1 cellular context compared by ENCODE assay signal in the genomic region with DNA sequence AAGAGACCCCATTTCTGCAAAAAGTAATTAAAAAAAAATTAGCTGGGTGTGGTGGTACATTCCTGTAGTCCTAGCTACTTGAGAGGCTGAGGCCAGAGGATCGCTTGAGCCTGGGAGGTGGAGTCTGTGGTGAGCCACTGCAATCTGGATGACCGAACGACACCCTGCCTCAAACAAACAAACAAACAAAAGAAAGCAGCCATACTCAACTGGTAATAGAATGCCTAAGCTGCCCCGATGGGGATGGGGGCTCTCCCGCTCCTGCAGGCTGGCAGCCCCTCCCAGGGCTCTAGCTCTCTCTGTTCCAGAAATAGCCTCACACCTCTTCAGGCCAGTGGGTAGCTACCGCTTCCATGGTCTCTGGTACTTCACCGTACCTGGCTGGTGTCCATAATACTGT.
TF ChIP-seq lines count a peak whose summit lies in the region.

No MANE protein-coding gene starts in this region.

TF ChIP-seq in HepG2, 621 proteins besides CTCF, POLR2A, EP300 and RAD21 (continued from another document):
- TF ChIP-seq, protein P1, sequence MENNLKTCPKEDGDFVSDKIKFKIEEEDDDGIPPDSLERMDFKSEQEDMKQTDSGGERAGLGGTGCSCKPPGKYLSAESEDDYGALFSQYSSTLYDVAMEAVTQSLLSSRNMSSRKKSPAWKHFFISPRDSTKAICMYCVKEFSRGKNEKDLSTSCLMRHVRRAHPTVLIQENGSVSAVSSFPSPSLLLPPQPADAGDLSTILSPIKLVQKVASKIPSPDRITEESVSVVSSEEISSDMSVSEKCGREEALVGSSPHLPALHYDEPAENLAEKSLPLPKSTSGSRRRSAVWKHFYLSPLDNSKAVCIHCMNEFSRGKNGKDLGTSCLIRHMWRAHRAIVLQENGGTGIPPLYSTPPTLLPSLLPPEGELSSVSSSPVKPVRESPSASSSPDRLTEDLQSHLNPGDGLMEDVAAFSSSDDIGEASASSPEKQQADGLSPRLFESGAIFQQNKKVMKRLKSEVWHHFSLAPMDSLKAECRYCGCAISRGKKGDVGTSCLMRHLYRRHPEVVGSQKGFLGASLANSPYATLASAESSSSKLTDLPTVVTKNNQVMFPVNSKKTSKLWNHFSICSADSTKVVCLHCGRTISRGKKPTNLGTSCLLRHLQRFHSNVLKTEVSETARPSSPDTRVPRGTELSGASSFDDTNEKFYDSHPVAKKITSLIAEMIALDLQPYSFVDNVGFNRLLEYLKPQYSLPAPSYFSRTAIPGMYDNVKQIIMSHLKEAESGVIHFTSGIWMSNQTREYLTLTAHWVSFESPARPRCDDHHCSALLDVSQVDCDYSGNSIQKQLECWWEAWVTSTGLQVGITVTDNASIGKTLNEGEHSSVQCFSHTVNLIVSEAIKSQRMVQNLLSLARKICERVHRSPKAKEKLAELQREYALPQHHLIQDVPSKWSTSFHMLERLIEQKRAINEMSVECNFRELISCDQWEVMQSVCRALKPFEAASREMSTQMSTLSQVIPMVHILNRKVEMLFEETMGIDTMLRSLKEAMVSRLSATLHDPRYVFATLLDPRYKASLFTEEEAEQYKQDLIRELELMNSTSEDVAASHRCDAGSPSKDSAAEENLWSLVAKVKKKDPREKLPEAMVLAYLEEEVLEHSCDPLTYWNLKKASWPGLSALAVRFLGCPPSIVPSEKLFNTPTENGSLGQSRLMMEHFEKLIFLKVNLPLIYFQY (CRISPR knock-in tag; IDR thresholded peaks at IDR 0.05; ENCODE audit: borderline replicate concordance), result no peak
- TF ChIP-seq ZSCAN9 (CRISPR knock-in tag; IDR thresholded peaks at IDR 0.05; ENCODE audit: borderline replicate concordance) (no peak), KLF11 (CRISPR knock-in tag; IDR thresholded peaks at IDR 0.05) (no peak), ZNF44 (CRISPR knock-in tag; IDR thresholded peaks at IDR 0.05) (no peak), MIXL1 (CRISPR knock-in tag; IDR thresholded peaks at IDR 0.05) (no peak), RFXAP (CRISPR knock-in tag; IDR thresholded peaks at IDR 0.05; ENCODE audit: borderline replicate concordance) (no peak), ZSCAN22 (CRISPR knock-in tag; IDR thresholded peaks at IDR 0.05) (no peak), DR1 (CRISPR knock-in tag; IDR thresholded peaks at IDR 0.05) (no peak)
- TF ChIP-seq, protein P2, sequence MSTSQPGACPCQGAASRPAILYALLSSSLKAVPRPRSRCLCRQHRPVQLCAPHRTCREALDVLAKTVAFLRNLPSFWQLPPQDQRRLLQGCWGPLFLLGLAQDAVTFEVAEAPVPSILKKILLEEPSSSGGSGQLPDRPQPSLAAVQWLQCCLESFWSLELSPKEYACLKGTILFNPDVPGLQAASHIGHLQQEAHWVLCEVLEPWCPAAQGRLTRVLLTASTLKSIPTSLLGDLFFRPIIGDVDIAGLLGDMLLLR (CRISPR knock-in tag; IDR thresholded peaks at IDR 0.05), result no peak
- TF ChIP-seq, protein P3, sequence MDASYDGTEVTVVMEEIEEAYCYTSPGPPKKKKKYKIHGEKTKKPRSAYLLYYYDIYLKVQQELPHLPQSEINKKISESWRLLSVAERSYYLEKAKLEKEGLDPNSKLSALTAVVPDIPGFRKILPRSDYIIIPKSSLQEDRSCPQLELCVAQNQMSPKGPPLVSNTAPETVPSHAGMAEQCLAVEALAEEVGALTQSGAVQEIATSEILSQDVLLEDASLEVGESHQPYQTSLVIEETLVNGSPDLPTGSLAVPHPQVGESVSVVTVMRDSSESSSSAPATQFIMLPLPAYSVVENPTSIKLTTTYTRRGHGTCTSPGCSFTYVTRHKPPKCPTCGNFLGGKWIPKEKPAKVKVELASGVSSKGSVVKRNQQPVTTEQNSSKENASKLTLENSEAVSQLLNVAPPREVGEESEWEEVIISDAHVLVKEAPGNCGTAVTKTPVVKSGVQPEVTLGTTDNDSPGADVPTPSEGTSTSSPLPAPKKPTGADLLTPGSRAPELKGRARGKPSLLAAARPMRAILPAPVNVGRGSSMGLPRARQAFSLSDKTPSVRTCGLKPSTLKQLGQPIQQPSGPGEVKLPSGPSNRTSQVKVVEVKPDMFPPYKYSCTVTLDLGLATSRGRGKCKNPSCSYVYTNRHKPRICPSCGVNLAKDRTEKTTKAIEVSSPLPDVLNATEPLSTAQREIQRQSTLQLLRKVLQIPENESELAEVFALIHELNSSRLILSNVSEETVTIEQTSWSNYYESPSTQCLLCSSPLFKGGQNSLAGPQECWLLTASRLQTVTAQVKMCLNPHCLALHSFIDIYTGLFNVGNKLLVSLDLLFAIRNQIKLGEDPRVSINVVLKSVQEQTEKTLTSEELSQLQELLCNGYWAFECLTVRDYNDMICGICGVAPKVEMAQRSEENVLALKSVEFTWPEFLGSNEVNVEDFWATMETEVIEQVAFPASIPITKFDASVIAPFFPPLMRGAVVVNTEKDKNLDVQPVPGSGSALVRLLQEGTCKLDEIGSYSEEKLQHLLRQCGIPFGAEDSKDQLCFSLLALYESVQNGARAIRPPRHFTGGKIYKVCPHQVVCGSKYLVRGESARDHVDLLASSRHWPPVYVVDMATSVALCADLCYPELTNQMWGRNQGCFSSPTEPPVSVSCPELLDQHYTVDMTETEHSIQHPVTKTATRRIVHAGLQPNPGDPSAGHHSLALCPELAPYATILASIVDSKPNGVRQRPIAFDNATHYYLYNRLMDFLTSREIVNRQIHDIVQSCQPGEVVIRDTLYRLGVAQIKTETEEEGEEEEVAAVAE (CRISPR knock-in tag; IDR thresholded peaks at IDR 0.05; ENCODE audit: borderline replicate concordance), result no peak
